In the genomic region with DNA sequence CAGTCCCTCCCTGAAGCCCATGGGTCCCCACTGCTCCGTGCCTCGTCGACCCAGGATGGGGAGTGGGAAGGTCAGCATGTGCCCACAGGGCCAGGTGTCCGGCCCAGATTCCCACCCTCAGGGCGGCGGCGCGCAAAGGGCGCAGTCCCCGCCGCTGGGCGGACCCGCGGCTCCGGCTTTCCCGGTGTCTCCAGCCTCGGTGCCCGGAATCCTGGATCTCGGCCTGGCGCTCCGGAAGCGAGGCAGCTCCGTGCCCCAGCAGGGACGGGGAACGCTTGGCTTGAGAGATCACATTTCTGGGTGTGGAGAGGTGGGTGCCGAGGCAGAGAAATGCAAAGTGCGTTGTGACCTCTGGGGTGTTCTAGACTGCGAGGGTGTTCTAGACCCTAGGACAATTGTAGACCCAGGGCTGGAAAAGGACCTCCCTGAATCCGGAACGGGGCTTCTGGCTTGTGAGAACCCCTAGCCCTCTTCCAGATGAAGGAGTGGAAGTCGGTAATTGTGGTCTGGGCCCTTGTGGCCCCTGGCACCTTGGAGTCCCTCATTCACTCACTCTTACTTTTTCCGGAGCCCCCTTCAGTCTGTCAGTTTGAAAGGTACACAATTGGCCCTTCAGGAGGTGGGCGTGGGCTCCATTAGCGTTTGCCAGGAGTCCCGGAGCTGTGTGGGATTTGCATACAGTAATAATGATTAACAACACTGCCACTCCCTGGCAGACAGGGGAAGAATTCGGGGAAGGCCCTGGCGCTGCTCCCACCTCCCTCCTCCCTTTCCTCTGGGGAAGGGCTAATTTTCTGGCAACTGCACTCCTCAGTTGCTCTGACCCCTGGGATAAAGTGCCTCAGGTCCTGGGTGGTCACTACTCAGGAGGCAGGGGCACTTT, we compare ENCODE assay signal across 8 cellular contexts. TPM values are rescaled to one million over a fixed set of nuclear protein-coding genes. Genes with fewer than 3 reads are reported as not detected.
DNase-seq lines count a peak whose midpoint lies in the region; ATAC-seq and TF ChIP-seq lines count a peak whose summit lies in the region.

No MANE protein-coding gene starts in this region.

- peak overlapping the region in 1 of 2 donors; percentile 28 for H3K27ac ChIP-seq in left lung
- H3K27ac ChIP-seq in stomach, result peak overlapping the region; percentile 45 to 88 (median 76)

- H3K36me3 ChIP-seq in left lung (no peaks in the 10 kb centered on the region), stomach (no peaks in the 10 kb centered on the region)

- 0 to 3% (median 1%) methylated on average over 14 to 37 of the region's 37 CpGs for WGBS in stomach, 5 donors

- no peak for TF ChIP-seq POLR2A in stomach (IDR thresholded peaks at IDR 0.05)

- no peaks in the 10 kb centered on the region for H3K9me3 ChIP-seq in left lung
- no peaks in the 10 kb centered on the region for H3K9me3 ChIP-seq in stomach

- TF ChIP-seq CTCF in left lung (IDR thresholded peaks at IDR 0.05), result peak in 1 of 2 donors; percentile 15
- peak in 1 of 7 experiments; percentile 34 for TF ChIP-seq CTCF in stomach (IDR thresholded peaks at IDR 0.05)

- ATAC-seq in left lung (peak; percentile 86), GM18502 (IDR thresholded peaks at IDR 0.05; ENCODE audit: poor library complexity, unreplicated experiment) (no peak), GM21423 (IDR thresholded peaks at IDR 0.05; ENCODE audit: unreplicated experiment) (no peak)

- DNase-seq in C1 segment of cervical spinal cord (lab: John Stamatoyannopoulos, UW) (peak in 11 of 14 donors; percentile 14 to 83 (median 37)), HK-2 (ENCODE audit: unreplicated experiment) (peak; percentile 17), NCI-H82 (lab: John Stamatoyannopoulos, UW) (peak; percentile 90), dedifferentiated amniotic fluid mesenchymal stem cell (ENCODE audit: extremely low spot score) (peak; percentile 36), left lung (peak; percentile 71 to 84), stomach (peak; percentile 86)

- TF ChIP-seq EP300 in stomach (IDR thresholded peaks at IDR 0.05), result no peak

- H3K4me3 ChIP-seq in left lung, result peak overlapping the region; percentile 47 to 57
- peak overlapping the region; percentile 64 to 86 (median 71) for H3K4me3 ChIP-seq in stomach

- peaks cover 0 to 39% of the 10 kb centered on the region in 2 donors for H3K4me1 ChIP-seq in left lung
- peaks cover 28 to 50% (median 40%) of the 10 kb centered on the region in 4 donors for H3K4me1 ChIP-seq in stomach

- H3K27me3 ChIP-seq in left lung, result peaks cover 8 to 81% of the 10 kb centered on the region in 2 donors
- H3K27me3 ChIP-seq in stomach, result peaks cover 0 to 59% (median 11%) of the 10 kb centered on the region in 3 donors

- intact Hi-C loops in left lung (cut with DNase I) (no loop called here), stomach (cut with DNase I; ENCODE audit: low total_unique reads) (no loop called here)

RNA-seq across cellular contexts. Expression of a gene that starts 1.7 kb away (rescaled TPM):
- total RNA-seq in left lung, result 10 to 100 TPM in 1 of 2 donors, 1 to 10 TPM in 1; 8.2 to 10.2 TPM
- total RNA-seq in stomach, result 10 to 100 TPM in 2 of 5 donors, 1 to 10 TPM in 2, under 1 TPM in 1; 0.87 to 15.8 (median 8.2) TPM
- polyA plus RNA-seq in stomach, result 1 to 10 TPM; 1.1 to 2.7 (median 2.1) TPM

Comparison
In these comparisons a context has a peak if more than half of its experiments do, and no peak if none do; other contexts are left out.
1. DNase-seq: peak in every context shown above with its lines; median percentile 90 in NCI-H82; 86 in stomach; 78 in left lung; 37 in C1 segment of cervical spinal cord; 36 in dedifferentiated amniotic fluid mesenchymal stem cell; 17 in HK-2.